Comparison of ENCODE assay signal across 8 cellular contexts in the genomic region with DNA sequence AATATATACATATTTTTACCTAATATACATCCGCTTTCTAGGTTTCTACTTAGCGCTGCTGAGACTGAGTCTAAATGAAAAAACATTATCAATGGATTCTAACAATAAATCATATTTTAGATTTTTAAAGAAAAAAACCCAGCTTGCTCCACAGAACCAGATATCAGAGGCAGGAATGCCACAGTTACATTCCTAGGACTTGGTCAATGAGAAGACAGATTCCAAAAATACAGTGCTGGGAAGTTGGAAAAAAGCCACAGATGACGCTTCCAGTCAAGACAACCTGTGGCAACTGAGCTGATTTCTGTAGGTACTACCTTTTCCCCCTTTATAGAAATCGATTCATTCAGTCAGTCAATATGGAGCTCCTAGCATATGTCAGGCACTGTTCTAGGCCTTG. TPM values are rescaled to one million over a fixed set of nuclear protein-coding genes. Genes with fewer than 3 reads are reported as not detected.
DNase-seq lines count a peak whose midpoint lies in the region; ATAC-seq and TF ChIP-seq lines count a peak whose summit lies in the region.

No MANE protein-coding gene starts in this region.

- TF ChIP-seq CTCF in GM12864 (IDR thresholded peaks at IDR 0.05; ENCODE audit: low read depth, low read length, missing control alignments) (no peak), Peyer's patch (IDR thresholded peaks at IDR 0.05) (no peak), fibroblast of mammary gland (conservative IDR thresholded peaks at IDR 0.05; ENCODE audit: control insufficient read depth, insufficient read depth, low read depth, low read length) (no peak)

- ATAC-seq in HG03439 (IDR thresholded peaks at IDR 0.05; ENCODE audit: unreplicated experiment) (no peak), GM21367 (IDR thresholded peaks at IDR 0.05; ENCODE audit: unreplicated experiment) (no peak), GM18498 (IDR thresholded peaks at IDR 0.05; ENCODE audit: unreplicated experiment) (no peak)

- no peak overlapping the region for H3K27ac ChIP-seq in Peyer's patch

- no peak for DNase-seq in GM12864 (ENCODE audit: low read depth)
- DNase-seq in Peyer's patch = no peak
- DNase-seq in fibroblast of mammary gland (ENCODE audit: low read depth) = peak; percentile 20
- no peak for DNase-seq in skeletal muscle cell (ENCODE audit: low read depth)
- no peak for DNase-seq in stimulated activated CD4-positive, alpha-beta T cell treated with anti-CD3 and anti-CD28 coated beads, Interleukin-4, amount 100 ng/mL, for 1 hour

- H3K4me1 ChIP-seq in Peyer's patch = peaks cover 0 to 7% (median 0%) of the 10 kb centered on the region in 4 donors

- no peaks in the 10 kb centered on the region for H3K36me3 ChIP-seq in Peyer's patch

- no peak for TF ChIP-seq POLR2A in Peyer's patch (IDR thresholded peaks at IDR 0.05)

- H3K9me3 ChIP-seq in Peyer's patch = no peaks in the 10 kb centered on the region

- H3K27me3 ChIP-seq in Peyer's patch = no peaks in the 10 kb centered on the region

- H3K4me3 ChIP-seq in GM12864 (ENCODE audit: low read depth, low read length) (peak overlapping the region; percentile 33; the same call in 1 of the 2 replicates), Peyer's patch (peak overlapping the region in 3 of 4 donors; percentile 77 to 80 (median 79)), fibroblast of mammary gland (ENCODE audit: control insufficient read depth, low read depth, low read length) (peak overlapping the region; percentile 30), skeletal muscle cell (ENCODE audit: low read depth, low read length) (peak overlapping the region; percentile 19)

RNA-seq across cellular contexts. Expression of a gene that starts 0.6 kb away (rescaled TPM):
- total RNA-seq in Peyer's patch = 10 to 100 TPM in 2 of 4 donors, 1 to 10 TPM in 2; 6.8 to 13.2 (median 10.5) TPM

RNA-seq across cellular contexts. Expression of a gene that starts 34.4 kb away (rescaled TPM):
- 10 to 100 TPM; 12.8 to 34.7 (median 16.5) TPM for total RNA-seq in Peyer's patch

Comparison
In these comparisons a context has a peak if more than half of its experiments do, and no peak if none do; other contexts are left out.
1. H3K4me3 ChIP-seq: peak in every context shown above with its lines; median percentile 79 in Peyer's patch; 33 in GM12864; 30 in fibroblast of mammary gland; 19 in skeletal muscle cell.